ENCODE assay signal across 1 cellular context in the genomic region with DNA sequence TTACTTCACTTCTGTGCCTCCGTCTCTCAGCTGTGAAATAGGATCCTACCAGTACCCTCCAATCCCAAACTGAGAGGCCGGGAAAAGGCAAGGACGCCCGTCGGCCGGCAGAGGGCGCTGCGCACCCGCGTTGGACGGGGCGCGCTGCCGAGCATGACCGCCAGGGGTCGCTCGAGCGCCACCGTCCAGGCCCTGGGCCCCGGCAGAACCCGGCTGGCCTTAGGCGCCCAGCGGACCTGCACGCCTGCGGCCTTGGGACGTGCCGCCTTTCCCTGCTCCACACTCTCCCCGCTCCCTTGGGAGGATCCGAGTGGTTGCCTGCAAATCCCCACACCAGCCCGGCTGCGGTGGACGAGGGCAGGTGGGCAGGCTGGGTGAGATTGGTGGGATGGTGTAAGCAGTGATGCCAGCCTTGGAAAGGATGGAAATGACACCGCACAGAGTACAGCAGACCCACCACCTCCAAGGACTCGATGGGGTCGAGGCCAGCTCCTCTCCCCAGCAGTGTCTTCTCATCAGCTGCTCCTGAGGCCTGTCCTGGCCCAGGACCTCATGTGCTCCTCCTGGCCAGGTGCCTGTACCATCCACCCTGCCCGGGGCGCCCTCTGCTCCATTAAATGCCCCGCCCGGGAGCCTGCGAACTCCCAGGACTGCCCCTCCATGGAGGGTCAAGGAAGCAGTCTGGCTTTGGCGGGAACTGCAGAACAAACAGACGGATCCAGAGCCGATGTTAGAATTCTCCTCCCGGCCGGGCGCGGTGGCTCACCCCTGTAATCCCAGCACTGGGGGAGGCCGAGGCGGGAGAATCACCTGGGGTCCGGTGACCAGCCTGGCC.
TF ChIP-seq lines count a peak whose summit lies in the region.

No MANE protein-coding gene starts in this region.

TF ChIP-seq in HepG2, 621 proteins besides CTCF, POLR2A, EP300 and RAD21 (continued from another document and continues in another):
- TF ChIP-seq, protein P1, sequence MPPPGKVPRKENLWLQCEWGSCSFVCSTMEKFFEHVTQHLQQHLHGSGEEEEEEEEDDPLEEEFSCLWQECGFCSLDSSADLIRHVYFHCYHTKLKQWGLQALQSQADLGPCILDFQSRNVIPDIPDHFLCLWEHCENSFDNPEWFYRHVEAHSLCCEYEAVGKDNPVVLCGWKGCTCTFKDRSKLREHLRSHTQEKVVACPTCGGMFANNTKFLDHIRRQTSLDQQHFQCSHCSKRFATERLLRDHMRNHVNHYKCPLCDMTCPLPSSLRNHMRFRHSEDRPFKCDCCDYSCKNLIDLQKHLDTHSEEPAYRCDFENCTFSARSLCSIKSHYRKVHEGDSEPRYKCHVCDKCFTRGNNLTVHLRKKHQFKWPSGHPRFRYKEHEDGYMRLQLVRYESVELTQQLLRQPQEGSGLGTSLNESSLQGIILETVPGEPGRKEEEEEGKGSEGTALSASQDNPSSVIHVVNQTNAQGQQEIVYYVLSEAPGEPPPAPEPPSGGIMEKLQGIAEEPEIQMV (CRISPR knock-in tag; IDR thresholded peaks at IDR 0.05; ENCODE audit: low read depth), result peak; percentile 95
- TF ChIP-seq NFKB2 (CRISPR knock-in tag; IDR thresholded peaks at IDR 0.05; ENCODE audit: borderline replicate concordance) (peak; percentile 24; the same call in 1 of the 2 replicates), MBD4 (IDR thresholded peaks at IDR 0.05; ENCODE audit: borderline replicate concordance, low read length) (no peak), ZNF549 (CRISPR knock-in tag; IDR thresholded peaks at IDR 0.05) (no peak), ZNF282 (IDR thresholded peaks at IDR 0.05; ENCODE audit: partially characterized antibody) (no peak), MYNN (CRISPR knock-in tag; IDR thresholded peaks at IDR 0.05; ENCODE audit: low read depth) (no peak), ZNF205 (CRISPR knock-in tag; IDR thresholded peaks at IDR 0.05) (no peak), PTBP1 (IDR thresholded peaks at IDR 0.05; ENCODE audit: low read depth, low read length, poor library complexity, severe bottlenecking) (no peak), CREM (IDR thresholded peaks at IDR 0.05) (no peak), CREM (CRISPR knock-in tag; IDR thresholded peaks at IDR 0.05) (no peak), ZNF878 (CRISPR knock-in tag; IDR thresholded peaks at IDR 0.05) (no peak), HNF4A (CRISPR knock-in tag; IDR thresholded peaks at IDR 0.05) (no peak), TMF1 (CRISPR knock-in tag; IDR thresholded peaks at IDR 0.05; ENCODE audit: low read depth) (no peak), ZNF124 (CRISPR knock-in tag; IDR thresholded peaks at IDR 0.05) (no peak; the same call in 1 of the 2 replicates), HIVEP1 (CRISPR knock-in tag; IDR thresholded peaks at IDR 0.05) (no peak), KDM4B (CRISPR knock-in tag; IDR thresholded peaks at IDR 0.05) (0 out of 2 replicates have a peak, but pooled peaks have one; percentile 38), SMARCC2 (IDR thresholded peaks at IDR 0.05) (no peak), RXRA (CRISPR knock-in tag; IDR thresholded peaks at IDR 0.05) (peak; percentile 65), EED (CRISPR knock-in tag; IDR thresholded peaks at IDR 0.05) (no peak), NR3C1 (CRISPR knock-in tag; IDR thresholded peaks at IDR 0.05) (no peak), GFI1 (CRISPR knock-in tag; IDR thresholded peaks at IDR 0.05; ENCODE audit: borderline replicate concordance) (peak; percentile 83; the same call in 1 of the 2 replicates), IKZF1 (IDR thresholded peaks at IDR 0.05) (no peak), ASH2L (IDR thresholded peaks at IDR 0.05; ENCODE audit: insufficient read length, low read depth, low read length) (no peak), ADNP (CRISPR knock-in tag; IDR thresholded peaks at IDR 0.05) (no peak), ZNF10 (CRISPR knock-in tag; IDR thresholded peaks at IDR 0.05; ENCODE audit: borderline replicate concordance, low read depth) (no peak), MEF2D (CRISPR knock-in tag; IDR thresholded peaks at IDR 0.05) (no peak), ZNF430 (CRISPR knock-in tag; IDR thresholded peaks at IDR 0.05) (no peak), ZBTB20 (CRISPR knock-in tag; IDR thresholded peaks at IDR 0.05; ENCODE audit: borderline replicate concordance, low read depth) (no peak), ZNF792 (CRISPR knock-in tag; IDR thresholded peaks at IDR 0.05) (no peak), ZNF7 (CRISPR knock-in tag; IDR thresholded peaks at IDR 0.05) (no peak), ZNF841 (CRISPR knock-in tag; IDR thresholded peaks at IDR 0.05; ENCODE audit: borderline replicate concordance) (no peak), ZNF660 (CRISPR knock-in tag; IDR thresholded peaks at IDR 0.05; ENCODE audit: borderline replicate concordance, low read depth) (no peak), FOXK2 (IDR thresholded peaks at IDR 0.05) (no peak), SNRNP70 (IDR thresholded peaks at IDR 0.05; ENCODE audit: low read depth, low read length) (no peak), ZNF256 (CRISPR knock-in tag; conservative IDR thresholded peaks at IDR 0.05) (0 out of 2 replicates have a peak, but pooled peaks have one; percentile 62), IRX3 (CRISPR knock-in tag; IDR thresholded peaks at IDR 0.05; ENCODE audit: borderline replicate concordance, low read depth) (0 out of 2 replicates have a peak, but pooled peaks have one; percentile 36), NR1H2 (CRISPR knock-in tag; IDR thresholded peaks at IDR 0.05; ENCODE audit: borderline replicate concordance, low read depth) (no peak), RFX1 (IDR thresholded peaks at IDR 0.05) (no peak)
- TF ChIP-seq, protein P2, sequence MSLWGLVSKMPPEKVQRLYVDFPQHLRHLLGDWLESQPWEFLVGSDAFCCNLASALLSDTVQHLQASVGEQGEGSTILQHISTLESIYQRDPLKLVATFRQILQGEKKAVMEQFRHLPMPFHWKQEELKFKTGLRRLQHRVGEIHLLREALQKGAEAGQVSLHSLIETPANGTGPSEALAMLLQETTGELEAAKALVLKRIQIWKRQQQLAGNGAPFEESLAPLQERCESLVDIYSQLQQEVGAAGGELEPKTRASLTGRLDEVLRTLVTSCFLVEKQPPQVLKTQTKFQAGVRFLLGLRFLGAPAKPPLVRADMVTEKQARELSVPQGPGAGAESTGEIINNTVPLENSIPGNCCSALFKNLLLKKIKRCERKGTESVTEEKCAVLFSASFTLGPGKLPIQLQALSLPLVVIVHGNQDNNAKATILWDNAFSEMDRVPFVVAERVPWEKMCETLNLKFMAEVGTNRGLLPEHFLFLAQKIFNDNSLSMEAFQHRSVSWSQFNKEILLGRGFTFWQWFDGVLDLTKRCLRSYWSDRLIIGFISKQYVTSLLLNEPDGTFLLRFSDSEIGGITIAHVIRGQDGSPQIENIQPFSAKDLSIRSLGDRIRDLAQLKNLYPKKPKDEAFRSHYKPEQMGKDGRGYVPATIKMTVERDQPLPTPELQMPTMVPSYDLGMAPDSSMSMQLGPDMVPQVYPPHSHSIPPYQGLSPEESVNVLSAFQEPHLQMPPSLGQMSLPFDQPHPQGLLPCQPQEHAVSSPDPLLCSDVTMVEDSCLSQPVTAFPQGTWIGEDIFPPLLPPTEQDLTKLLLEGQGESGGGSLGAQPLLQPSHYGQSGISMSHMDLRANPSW (CRISPR knock-in tag; IDR thresholded peaks at IDR 0.05; ENCODE audit: borderline replicate concordance), result 0 out of 2 replicates have a peak, but pooled peaks have one; percentile 20
- TF ChIP-seq, protein P3, sequence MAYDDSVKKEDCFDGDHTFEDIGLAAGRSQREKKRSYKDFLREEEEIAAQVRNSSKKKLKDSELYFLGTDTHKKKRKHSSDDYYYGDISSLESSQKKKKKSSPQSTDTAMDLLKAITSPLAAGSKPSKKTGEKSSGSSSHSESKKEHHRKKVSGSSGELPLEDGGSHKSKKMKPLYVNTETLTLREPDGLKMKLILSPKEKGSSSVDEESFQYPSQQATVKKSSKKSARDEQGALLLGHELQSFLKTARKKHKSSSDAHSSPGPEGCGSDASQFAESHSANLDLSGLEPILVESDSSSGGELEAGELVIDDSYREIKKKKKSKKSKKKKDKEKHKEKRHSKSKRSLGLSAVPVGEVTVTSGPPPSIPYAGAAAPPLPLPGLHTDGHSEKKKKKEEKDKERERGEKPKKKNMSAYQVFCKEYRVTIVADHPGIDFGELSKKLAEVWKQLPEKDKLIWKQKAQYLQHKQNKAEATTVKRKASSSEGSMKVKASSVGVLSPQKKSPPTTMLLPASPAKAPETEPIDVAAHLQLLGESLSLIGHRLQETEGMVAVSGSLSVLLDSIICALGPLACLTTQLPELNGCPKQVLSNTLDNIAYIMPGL (CRISPR knock-in tag; IDR thresholded peaks at IDR 0.05; ENCODE audit: borderline replicate concordance in 1 of 2, low read depth in 1 of 2), result peak; percentile 99
- TF ChIP-seq, protein P4, sequence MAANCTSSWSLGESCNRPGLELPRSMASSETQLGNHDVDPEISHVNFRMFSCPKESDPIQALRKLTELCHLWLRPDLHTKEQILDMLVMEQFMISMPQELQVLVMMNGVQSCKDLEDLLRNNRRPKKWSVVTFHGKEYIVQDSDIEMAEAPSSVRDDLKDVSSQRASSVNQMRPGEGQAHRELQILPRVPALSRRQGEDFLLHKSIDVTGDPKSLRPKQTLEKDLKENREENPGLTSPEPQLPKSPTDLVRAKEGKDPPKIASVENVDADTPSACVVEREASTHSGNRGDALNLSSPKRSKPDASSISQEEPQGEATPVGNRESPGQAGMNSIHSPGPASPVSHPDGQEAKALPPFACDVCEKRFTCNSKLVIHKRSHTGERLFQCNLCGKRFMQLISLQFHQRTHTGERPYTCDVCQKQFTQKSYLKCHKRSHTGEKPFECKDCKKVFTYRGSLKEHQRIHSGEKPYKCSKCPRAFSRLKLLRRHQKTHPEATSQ (CRISPR knock-in tag; IDR thresholded peaks at IDR 0.05; ENCODE audit: borderline replicate concordance), result peak; percentile 55; the same call in 1 of the 2 replicates
- TF ChIP-seq, protein P5, sequence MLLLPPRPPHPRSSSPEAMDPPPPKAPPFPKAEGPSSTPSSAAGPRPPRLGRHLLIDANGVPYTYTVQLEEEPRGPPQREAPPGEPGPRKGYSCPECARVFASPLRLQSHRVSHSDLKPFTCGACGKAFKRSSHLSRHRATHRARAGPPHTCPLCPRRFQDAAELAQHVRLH (CRISPR knock-in tag; IDR thresholded peaks at IDR 0.05; ENCODE audit: borderline replicate concordance, low read depth), result peak; percentile 92; the same call in 1 of the 2 replicates
- TF ChIP-seq, protein P6, sequence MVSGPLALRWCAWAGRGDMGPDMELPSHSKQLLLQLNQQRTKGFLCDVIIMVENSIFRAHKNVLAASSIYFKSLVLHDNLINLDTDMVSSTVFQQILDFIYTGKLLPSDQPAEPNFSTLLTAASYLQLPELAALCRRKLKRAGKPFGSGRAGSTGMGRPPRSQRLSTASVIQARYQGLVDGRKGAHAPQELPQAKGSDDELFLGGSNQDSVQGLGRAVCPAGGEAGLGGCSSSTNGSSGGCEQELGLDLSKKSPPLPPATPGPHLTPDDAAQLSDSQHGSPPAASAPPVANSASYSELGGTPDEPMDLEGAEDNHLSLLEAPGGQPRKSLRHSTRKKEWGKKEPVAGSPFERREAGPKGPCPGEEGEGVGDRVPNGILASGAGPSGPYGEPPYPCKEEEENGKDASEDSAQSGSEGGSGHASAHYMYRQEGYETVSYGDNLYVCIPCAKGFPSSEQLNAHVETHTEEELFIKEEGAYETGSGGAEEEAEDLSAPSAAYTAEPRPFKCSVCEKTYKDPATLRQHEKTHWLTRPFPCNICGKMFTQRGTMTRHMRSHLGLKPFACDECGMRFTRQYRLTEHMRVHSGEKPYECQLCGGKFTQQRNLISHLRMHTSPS (CRISPR knock-in tag; IDR thresholded peaks at IDR 0.05; ENCODE audit: low read depth), result no peak
- TF ChIP-seq, protein P7, sequence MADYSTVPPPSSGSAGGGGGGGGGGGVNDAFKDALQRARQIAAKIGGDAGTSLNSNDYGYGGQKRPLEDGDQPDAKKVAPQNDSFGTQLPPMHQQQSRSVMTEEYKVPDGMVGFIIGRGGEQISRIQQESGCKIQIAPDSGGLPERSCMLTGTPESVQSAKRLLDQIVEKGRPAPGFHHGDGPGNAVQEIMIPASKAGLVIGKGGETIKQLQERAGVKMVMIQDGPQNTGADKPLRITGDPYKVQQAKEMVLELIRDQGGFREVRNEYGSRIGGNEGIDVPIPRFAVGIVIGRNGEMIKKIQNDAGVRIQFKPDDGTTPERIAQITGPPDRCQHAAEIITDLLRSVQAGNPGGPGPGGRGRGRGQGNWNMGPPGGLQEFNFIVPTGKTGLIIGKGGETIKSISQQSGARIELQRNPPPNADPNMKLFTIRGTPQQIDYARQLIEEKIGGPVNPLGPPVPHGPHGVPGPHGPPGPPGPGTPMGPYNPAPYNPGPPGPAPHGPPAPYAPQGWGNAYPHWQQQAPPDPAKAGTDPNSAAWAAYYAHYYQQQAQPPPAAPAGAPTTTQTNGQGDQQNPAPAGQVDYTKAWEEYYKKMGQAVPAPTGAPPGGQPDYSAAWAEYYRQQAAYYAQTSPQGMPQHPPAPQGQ (CRISPR knock-in tag; IDR thresholded peaks at IDR 0.05; ENCODE audit: borderline replicate concordance), result no peak
- TF ChIP-seq, protein P8, sequence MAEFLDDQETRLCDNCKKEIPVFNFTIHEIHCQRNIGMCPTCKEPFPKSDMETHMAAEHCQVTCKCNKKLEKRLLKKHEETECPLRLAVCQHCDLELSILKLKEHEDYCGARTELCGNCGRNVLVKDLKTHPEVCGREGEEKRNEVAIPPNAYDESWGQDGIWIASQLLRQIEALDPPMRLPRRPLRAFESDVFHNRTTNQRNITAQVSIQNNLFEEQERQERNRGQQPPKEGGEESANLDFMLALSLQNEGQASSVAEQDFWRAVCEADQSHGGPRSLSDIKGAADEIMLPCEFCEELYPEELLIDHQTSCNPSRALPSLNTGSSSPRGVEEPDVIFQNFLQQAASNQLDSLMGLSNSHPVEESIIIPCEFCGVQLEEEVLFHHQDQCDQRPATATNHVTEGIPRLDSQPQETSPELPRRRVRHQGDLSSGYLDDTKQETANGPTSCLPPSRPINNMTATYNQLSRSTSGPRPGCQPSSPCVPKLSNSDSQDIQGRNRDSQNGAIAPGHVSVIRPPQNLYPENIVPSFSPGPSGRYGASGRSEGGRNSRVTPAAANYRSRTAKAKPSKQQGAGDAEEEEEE (CRISPR knock-in tag; IDR thresholded peaks at IDR 0.05; ENCODE audit: borderline replicate concordance), result no peak
- TF ChIP-seq, protein P9, sequence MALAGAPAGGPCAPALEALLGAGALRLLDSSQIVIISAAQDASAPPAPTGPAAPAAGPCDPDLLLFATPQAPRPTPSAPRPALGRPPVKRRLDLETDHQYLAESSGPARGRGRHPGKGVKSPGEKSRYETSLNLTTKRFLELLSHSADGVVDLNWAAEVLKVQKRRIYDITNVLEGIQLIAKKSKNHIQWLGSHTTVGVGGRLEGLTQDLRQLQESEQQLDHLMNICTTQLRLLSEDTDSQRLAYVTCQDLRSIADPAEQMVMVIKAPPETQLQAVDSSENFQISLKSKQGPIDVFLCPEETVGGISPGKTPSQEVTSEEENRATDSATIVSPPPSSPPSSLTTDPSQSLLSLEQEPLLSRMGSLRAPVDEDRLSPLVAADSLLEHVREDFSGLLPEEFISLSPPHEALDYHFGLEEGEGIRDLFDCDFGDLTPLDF (CRISPR knock-in tag; IDR thresholded peaks at IDR 0.05), result 0 out of 2 replicates have a peak, but pooled peaks have one; percentile 34
- TF ChIP-seq, protein P10, sequence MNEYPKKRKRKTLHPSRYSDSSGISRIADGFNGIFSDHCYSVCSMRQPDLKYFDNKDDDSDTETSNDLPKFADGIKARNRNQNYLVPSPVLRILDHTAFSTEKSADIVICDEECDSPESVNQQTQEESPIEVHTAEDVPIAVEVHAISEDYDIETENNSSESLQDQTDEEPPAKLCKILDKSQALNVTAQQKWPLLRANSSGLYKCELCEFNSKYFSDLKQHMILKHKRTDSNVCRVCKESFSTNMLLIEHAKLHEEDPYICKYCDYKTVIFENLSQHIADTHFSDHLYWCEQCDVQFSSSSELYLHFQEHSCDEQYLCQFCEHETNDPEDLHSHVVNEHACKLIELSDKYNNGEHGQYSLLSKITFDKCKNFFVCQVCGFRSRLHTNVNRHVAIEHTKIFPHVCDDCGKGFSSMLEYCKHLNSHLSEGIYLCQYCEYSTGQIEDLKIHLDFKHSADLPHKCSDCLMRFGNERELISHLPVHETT (CRISPR knock-in tag; conservative IDR thresholded peaks at IDR 0.05), result peak; percentile 69; the same call in 1 of the 2 replicates
